In genomic region chr7:155843426-155844018, GRCh38 we compare ENCODE assay signal across 20 cellular contexts. TPM values are rescaled to one million over a fixed set of nuclear protein-coding genes. Genes with fewer than 3 reads are reported as not detected.
DNase-seq lines count a peak whose midpoint lies in the region; ATAC-seq and TF ChIP-seq lines count a peak whose summit lies in the region.
"Had no signal": no experiment of that assay in that cellular context is flagged by ENCODE, and none has a peak within 500 bp of the region (broad histone marks: within the 10 kb centered on the region; RNA-seq: fewer than 3 reads in every experiment).

No MANE protein-coding gene starts in this region.

- CTCF ChIA-PET in Calu3 (lab: Charles Lee): interaction anchor here (0.5 to 1.4 kb wide), 5 partner anchors 8 to 78 kb away, joined by 3 to 11 read pairs (median 4); no protein-coding TSS in a partner anchor

- intact Hi-C loops in Calu3 (cut with micrococcal nuclease; ENCODE audit: unreplicated experiment) (loop anchor here (1.0 to 5.0 kb wide), 2 partner anchors 108 to 309 kb away; no protein-coding TSS in a partner anchor), left lung (cut with DNase I) (no loop called here), sciatic nerve (cut with DNase I) (no loop called here)

- H3K36me3 ChIP-seq in RWPE2 (ENCODE audit: low read depth) (no peaks in the 10 kb centered on the region), left lung (no peaks in the 10 kb centered on the region)

- H3K4me1 ChIP-seq in RWPE2 (ENCODE audit: insufficient read depth, poor library complexity, severe bottlenecking): no peaks in the 10 kb centered on the region
- H3K4me1 ChIP-seq in left lung: no peaks in the 10 kb centered on the region

- H3K9me3 ChIP-seq in RWPE2 (ENCODE audit: severe bottlenecking): no peaks in the 10 kb centered on the region
- H3K9me3 ChIP-seq in left lung: no peaks in the 10 kb centered on the region
- H3K9me3 ChIP-seq: Caco-2 had no signal

- H3K27ac ChIP-seq in RWPE2 (ENCODE audit: poor library complexity, severe bottlenecking) (no peak overlapping the region), left lung (no peak overlapping the region)
- H3K27ac ChIP-seq: KMS-11 had no signal

- H3K4me1 Mint-ChIP-seq in Calu3 (ENCODE audit: low read depth, unreplicated experiment): peaks cover 12% of the 10 kb centered on the region

- no peak overlapping the region for H3K4me3 Mint-ChIP-seq in Calu3 (ENCODE audit: low read depth, unreplicated experiment)

- H3K27me3 ChIP-seq in RWPE2 (ENCODE audit: insufficient read depth, poor library complexity, severe bottlenecking) (peaks cover 6% of the 10 kb centered on the region), left lung (peaks cover 0 to 23% of the 10 kb centered on the region in 2 donors)

- H3K27ac Mint-ChIP-seq in Calu3 (ENCODE audit: unreplicated experiment): peak overlapping the region; percentile 58

- ATAC-seq in RWPE2 (ENCODE audit: low read depth) (no peak), left lung (peak; percentile 36), sciatic nerve (no peak), GM21825 (IDR thresholded peaks at IDR 0.05; ENCODE audit: unreplicated experiment) (no peak), HG03378 (IDR thresholded peaks at IDR 0.05; ENCODE audit: unreplicated experiment) (no peak)
- ATAC-seq: Panc1 had no signal

- H3K36me3 Mint-ChIP-seq in Calu3 (ENCODE audit: insufficient read depth, unreplicated experiment): peaks cover 5% of the 10 kb centered on the region

- no peaks in the 10 kb centered on the region for H3K27me3 Mint-ChIP-seq in Calu3 (ENCODE audit: unreplicated experiment)

- H3K9me3 Mint-ChIP-seq in Calu3 (ENCODE audit: low read depth, unreplicated experiment): no peaks in the 10 kb centered on the region

- DNase-seq in Calu3 (no peak), RWPE2 (ENCODE audit: low spot score) (peak; percentile 39), left lung (no peak), sciatic nerve (ENCODE audit: low spot score) (peak; percentile 39)
- DNase-seq in activated CD8-positive, alpha-beta memory T cell treated with anti-CD3 and anti-CD28 coated beads for 24 hours: no peak
- no peak for DNase-seq in activated CD4-positive, alpha-beta T cell treated with anti-CD3 and anti-CD28 coated beads for 48 hours
- DNase-seq: AML-193, DMS79, NCI-H1092 treated with DMSO at 0.1 percent for 48 hours, NCI-H1694 treated with DMSO at 0.1 percent for 48 hours, NCI-H69, SHP77 had no signal

- H3K4me3 ChIP-seq in RWPE2 (ENCODE audit: severe bottlenecking) (no peak overlapping the region), left lung (no peak overlapping the region)

- BruUV-seq in Calu3 (replicated peaks; lab: Mats Ljungman, UMichigan): no TSS peak

- TF ChIP-seq CTCF in Calu3 (IDR thresholded peaks at IDR 0.05; ENCODE audit: unreplicated experiment): no peak
- no peak for TF ChIP-seq CTCF in RWPE2 (IDR thresholded peaks at IDR 0.05; ENCODE audit: poor library complexity, severe bottlenecking)
- no peak for TF ChIP-seq CTCF in left lung (IDR thresholded peaks at IDR 0.05)

RNA-seq across cellular contexts. Expression of gene SHH, which starts 31.3 kb away (rescaled TPM):
- 0.66 and 1.1 TPM in 2 replicates for total RNA-seq in Calu3 (2022)
- total RNA-seq in left lung: 1 to 10 TPM; 4.4 to 5.7 TPM
- total RNA-seq in sciatic nerve: 16.7 TPM
- total RNA-seq: G401, H4, MCF 10A had no signal

Comparison
In these comparisons a context has a peak if more than half of its experiments do, and no peak if none do; other contexts are left out.
1. DNase-seq: peak in RWPE2 (single experiment) and sciatic nerve (single experiment); none in Calu3 (single experiment), left lung (0 of 2), activated CD8-positive, alpha-beta memory T cell treated with anti-CD3 and anti-CD28 coated beads for 24 hours (single experiment) and activated CD4-positive, alpha-beta T cell treated with anti-CD3 and anti-CD28 coated beads for 48 hours (single experiment).